ENCODE assay signal across 8 cellular contexts in the genomic region with DNA sequence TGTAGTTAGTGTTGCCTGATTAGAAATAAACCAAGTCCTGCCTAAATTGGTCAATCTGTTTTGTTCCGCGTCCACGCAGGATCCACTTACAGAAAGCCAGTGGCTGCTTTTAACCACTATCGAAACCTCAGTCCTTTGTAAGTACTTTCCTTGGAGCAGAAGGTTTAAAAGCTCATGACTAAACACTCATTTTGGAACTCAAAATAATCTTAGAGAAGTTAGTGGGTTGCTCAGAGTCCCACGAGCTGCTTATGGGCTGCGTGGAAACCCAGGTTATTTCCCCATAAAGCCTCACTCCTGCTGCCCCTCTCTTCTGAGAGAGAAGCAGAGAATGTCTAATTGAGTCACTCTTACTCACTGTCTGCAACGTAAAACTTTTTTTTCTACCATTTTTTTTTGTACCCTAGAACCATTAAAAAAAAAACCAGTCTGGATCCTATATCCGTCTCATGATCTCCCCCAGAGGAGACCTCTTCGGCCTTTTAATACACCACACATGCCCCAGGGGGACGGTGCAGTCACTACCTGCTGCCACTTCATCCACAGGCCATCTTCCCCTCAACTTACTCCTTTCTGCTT. TPM values are rescaled to one million over a fixed set of nuclear protein-coding genes. Genes with fewer than 3 reads are reported as not detected.
DNase-seq lines count a peak whose midpoint lies in the region; ATAC-seq and TF ChIP-seq lines count a peak whose summit lies in the region.

No MANE protein-coding gene starts in this region.

- H3K27ac ChIP-seq in GM23338 (ENCODE audit: low read depth) (0 out of 2 replicates have a peak overlapping the region, but pooled peaks have one; percentile 1), mesenchymal stem cell (ENCODE audit: low read length, poor library complexity, severe bottlenecking) (peak overlapping the region; percentile 10), ascending aorta (no peak overlapping the region)

- H3K36me3 Mint-ChIP-seq in GM23338 (ENCODE audit: low read depth) (peaks cover 14% of the 10 kb centered on the region), IgD-negative memory B cell (peaks cover 2% of the 10 kb centered on the region)

- no peaks in the 10 kb centered on the region for H3F3A ChIP-seq in GM23338 (replicated peaks; ENCODE audit: low read depth)

- H3K27me3 ChIP-seq in GM23338 (ENCODE audit: insufficient read depth) (no peaks in the 10 kb centered on the region), mesenchymal stem cell (ENCODE audit: control insufficient read depth in 1 of 2, insufficient read depth in 1 of 2, low read length in 2 of 2) (no peaks in the 10 kb centered on the region), ascending aorta (no peaks in the 10 kb centered on the region)

- H3K27me3 Mint-ChIP-seq in GM23338 (ENCODE audit: insufficient read depth, low read depth, poor library complexity) (peaks cover 2% of the 10 kb centered on the region), IgD-negative memory B cell (peaks cover 2% of the 10 kb centered on the region)

- H3K9me3 ChIP-seq in mesenchymal stem cell (ENCODE audit: control insufficient read depth, low read length) (no peaks in the 10 kb centered on the region), ascending aorta (no peaks in the 10 kb centered on the region)

- H3K4ac ChIP-seq in mesenchymal stem cell (ENCODE audit: low read depth in 1 of 2, low read length in 2 of 2), result no peak overlapping the region

- H3K9ac ChIP-seq in mesenchymal stem cell (ENCODE audit: low read length), result peak overlapping the region; percentile 20

- H3K9me3 Mint-ChIP-seq in GM23338 (no peaks in the 10 kb centered on the region; the same call in 2 of the 3 replicates), IgD-negative memory B cell (no peaks in the 10 kb centered on the region)

- H3K79me2 ChIP-seq in GM23338 (replicated peaks; ENCODE audit: insufficient read depth), result peaks cover 96% of the 10 kb centered on the region

- no peak for DNase-seq in GM23338 (ENCODE audit: low spot score)
- DNase-seq in mesenchymal stem cell, result peak; percentile 67
- DNase-seq in NCI-H446 treated with DMSO at 0.1 percent for 48 hours (lab: John Stamatoyannopoulos, UW), result no peak
- no peak for DNase-seq in activated CD4-positive, alpha-beta T cell treated with anti-CD3 and anti-CD28 coated beads for 48 hours
- no peak for DNase-seq in NK-92 (lab: John Stamatoyannopoulos, UW; ENCODE audit: unreplicated experiment)
- no peak for DNase-seq in ascending aorta (ENCODE audit: low spot score in 2 of 2)

- H3K18ac ChIP-seq in mesenchymal stem cell (ENCODE audit: low read depth in 1 of 2, low read length in 2 of 2), result no peak overlapping the region

- ATAC-seq in GM18502 (IDR thresholded peaks at IDR 0.05; ENCODE audit: poor library complexity, unreplicated experiment), result peak; percentile 57
- ATAC-seq in GM23338, result peak; percentile 17; the same call in 1 of the 3 replicates

- H2AFZ ChIP-seq in GM23338, result no peak overlapping the region
- H2AFZ ChIP-seq in mesenchymal stem cell (ENCODE audit: low read depth, low read length), result no peak overlapping the region

- H3K9me2 ChIP-seq in GM23338 (ENCODE audit: insufficient read depth), result no peaks in the 10 kb centered on the region

- no peak for TF ChIP-seq CTCF in GM23338 (conservative IDR thresholded peaks at IDR 0.05; ENCODE audit: low read depth in 2 of 2)
- TF ChIP-seq CTCF in ascending aorta (IDR thresholded peaks at IDR 0.05), result no peak

- H3K4me1 ChIP-seq in GM23338 (ENCODE audit: insufficient read depth) (peaks cover 50% of the 10 kb centered on the region), mesenchymal stem cell (ENCODE audit: control insufficient read depth, insufficient read depth, low read depth, low read length) (peaks cover 8% of the 10 kb centered on the region), ascending aorta (peaks cover 0 to 13% of the 10 kb centered on the region in 2 donors)

- H3K14ac ChIP-seq in mesenchymal stem cell (ENCODE audit: low read length in 2 of 2), result no peak overlapping the region

- no peak overlapping the region for H4K91ac ChIP-seq in mesenchymal stem cell (ENCODE audit: low read length)

- no peaks in the 10 kb centered on the region for H3K79me1 ChIP-seq in mesenchymal stem cell (replicated peaks; ENCODE audit: low read length, poor library complexity, severe bottlenecking)

- H3K4me3 Mint-ChIP-seq in GM23338 (no peak overlapping the region), IgD-negative memory B cell (peak overlapping the region; percentile 36 to 93 (median 86))

- 78% methylated on average over 10 of the region's 10 CpGs for WGBS in mesenchymal stem cell

- no peak overlapping the region for H2BK15ac ChIP-seq in mesenchymal stem cell (ENCODE audit: low read depth, poor library complexity, severe bottlenecking)

- H3K4me3 ChIP-seq in GM23338, result no peak overlapping the region
- no peak overlapping the region for H3K4me3 ChIP-seq in mesenchymal stem cell (ENCODE audit: insufficient read depth in 1 of 2, low read depth in 1 of 2, low read length in 2 of 2)
- no peak overlapping the region for H3K4me3 ChIP-seq in ascending aorta

- no peak overlapping the region for H3K23ac ChIP-seq in mesenchymal stem cell (ENCODE audit: low read length in 2 of 2)

- peaks cover 25% of the 10 kb centered on the region for H4K20me1 ChIP-seq in GM23338 (replicated peaks; ENCODE audit: insufficient read depth)

- peak overlapping the region; percentile 77; the same call in 1 of the 2 replicates for H3K27ac Mint-ChIP-seq in GM23338
- peak overlapping the region; percentile 78 to 96 (median 83) for H3K27ac Mint-ChIP-seq in IgD-negative memory B cell

- intact Hi-C loops in ascending aorta (cut with DNase I), result no loop called here

- peaks cover 70% of the 10 kb centered on the region for H3K4me1 Mint-ChIP-seq in GM23338
- peaks cover 71 to 79% (median 75%) of the 10 kb centered on the region in 3 donors for H3K4me1 Mint-ChIP-seq in IgD-negative memory B cell

- H3K4me2 ChIP-seq in GM23338 (peak overlapping the region; percentile 0; the same call in 1 of the 2 replicates), mesenchymal stem cell (ENCODE audit: low read length, poor library complexity, severe bottlenecking) (peak overlapping the region; percentile 19)

- no peak overlapping the region for H4K8ac ChIP-seq in mesenchymal stem cell (ENCODE audit: low read length)

- H2BK12ac ChIP-seq in mesenchymal stem cell (ENCODE audit: low read length in 2 of 2), result no peak overlapping the region

- H3K36me3 ChIP-seq in GM23338 (ENCODE audit: insufficient read depth), result no peaks in the 10 kb centered on the region
- H3K36me3 ChIP-seq in mesenchymal stem cell (ENCODE audit: control insufficient read depth in 1 of 2, insufficient read depth in 2 of 2, low read depth in 1 of 2, low read length in 2 of 2), result peaks cover 0 to 62% of the 10 kb centered on the region in 2 experiments
- H3K36me3 ChIP-seq in ascending aorta, result no peaks in the 10 kb centered on the region

- no peak overlapping the region for H2BK120ac ChIP-seq in mesenchymal stem cell (ENCODE audit: low read depth, low read length)

- H2BK5ac ChIP-seq in mesenchymal stem cell (ENCODE audit: low read depth, low read length, poor library complexity, severe bottlenecking), result no peak overlapping the region

- H2AK5ac ChIP-seq in mesenchymal stem cell (ENCODE audit: low read length, severe bottlenecking), result peak overlapping the region; percentile 57

TF ChIP-seq in GM23338, 12 proteins besides CTCF, POLR2A, EP300 and RAD21 (continues in another document):
- no peak for TF ChIP-seq ZNF114 (CRISPR knock-in tag; IDR thresholded peaks at IDR 0.05)
- no peak for TF ChIP-seq POLR2AphosphoS5 (IDR thresholded peaks at IDR 0.05; ENCODE audit: low read depth)
- TF ChIP-seq JUNB (IDR thresholded peaks at IDR 0.05; ENCODE audit: unreplicated experiment), result no peak
- no peak for TF ChIP-seq EZH2 (IDR thresholded peaks at IDR 0.05; ENCODE audit: low read depth, unreplicated experiment)
- TF ChIP-seq CREB1 (CRISPR knock-in tag; IDR thresholded peaks at IDR 0.05; ENCODE audit: low read depth), result no peak
- no peak for TF ChIP-seq NANOG (IDR thresholded peaks at IDR 0.05; ENCODE audit: borderline replicate concordance)

RNA-seq across cellular contexts. Expression of a gene that starts 7.5 kb away (rescaled TPM):
- 89.4 and 114 TPM in 2 replicates for total RNA-seq in GM23338 (2014; rRNA removed; shearing (Covaris generic))
- polyA plus RNA-seq in GM23338 (2016; fragmentation: Nextera tagmentation; extraction: Ambion mirVana) (84.2 and 87.5 TPM in 2 replicates), IgD-negative memory B cell (149 TPM)
- polyA plus RNA-seq in mesenchymal stem cell (2013, experiment 1 of 2), result 308 TPM
- 322 TPM for polyA plus RNA-seq in mesenchymal stem cell (2013, experiment 2 of 2)
- total RNA-seq in ascending aorta, result 69.1 TPM

Comparison
In these comparisons a context has a peak if more than half of its experiments do, and no peak if none do; other contexts are left out.
1. H3K27ac ChIP-seq: peak in GM23338 (single experiment) and mesenchymal stem cell (single experiment); none in ascending aorta (0 of 2).